Comparison of ENCODE assay signal across 1 cellular context in the genomic region with DNA sequence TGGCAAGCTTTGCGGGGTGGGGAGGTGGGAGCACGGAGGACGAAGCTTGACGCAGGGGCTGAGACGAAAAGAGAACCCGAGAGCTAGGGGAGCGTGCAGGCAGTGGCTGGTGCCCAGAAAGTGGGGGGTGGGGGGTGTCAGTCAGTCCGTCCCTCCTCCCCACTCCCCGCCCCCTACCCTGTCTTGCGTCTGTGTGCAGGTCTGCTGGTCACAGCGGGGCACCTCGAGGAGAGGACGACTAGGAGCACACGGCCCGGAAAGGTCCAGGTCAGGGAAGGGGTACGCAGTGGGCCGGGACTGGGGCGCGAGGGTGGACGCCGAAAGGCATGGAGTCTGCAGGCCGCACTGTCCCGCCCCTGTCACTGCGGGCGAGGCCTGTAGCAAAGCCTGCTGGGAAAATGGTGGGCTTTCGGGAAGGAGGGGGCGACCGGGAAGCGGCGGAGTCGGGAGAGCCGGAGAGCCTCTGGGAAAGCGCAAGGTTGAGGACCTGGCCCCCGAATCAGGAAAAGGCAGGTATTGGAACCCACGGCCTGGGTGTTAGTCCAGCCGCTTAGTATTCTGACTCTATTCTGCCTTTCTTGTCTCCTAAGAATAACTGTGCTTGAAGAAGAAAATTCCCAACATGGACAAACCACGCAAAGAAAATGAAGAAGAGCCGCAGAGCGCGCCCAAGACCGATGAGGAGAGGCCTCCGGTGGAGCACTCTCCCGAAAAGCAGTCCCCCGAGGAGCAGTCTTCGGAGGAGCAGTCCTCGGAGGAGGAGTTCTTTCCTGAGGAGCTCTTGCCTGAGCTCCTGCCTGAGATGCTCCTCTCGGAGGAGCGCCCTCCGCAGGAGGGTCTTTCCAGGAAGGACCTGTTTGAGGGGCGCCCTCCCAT.
TF ChIP-seq lines count a peak whose summit lies in the region.

No MANE protein-coding gene starts in this region.

TF ChIP-seq in K562, 482 proteins besides CTCF, POLR2A, EP300 and RAD21 (continued from another document and continues in another):
- TF ChIP-seq ARID4B (CRISPR knock-in tag; IDR thresholded peaks at IDR 0.05) (0 out of 2 replicates have a peak, but pooled peaks have one; percentile 31), GATA2 (CRISPR knock-in tag; IDR thresholded peaks at IDR 0.05) (no peak), RCOR1 (IDR thresholded peaks at IDR 0.05; ENCODE audit: borderline replicate concordance in 1 of 2, low read depth in 2 of 2, low read length in 2 of 2) (0 out of 4 replicates have a peak, but pooled peaks of 1 of the 2 experiments have one; percentile 32), NR3C1 (CRISPR knock-in tag; IDR thresholded peaks at IDR 0.05) (no peak), HMG20A (CRISPR knock-in tag; conservative IDR thresholded peaks at IDR 0.05) (no peak), NFIC (IDR thresholded peaks at IDR 0.05) (no peak; the same call in 1 of the 2 replicates), PTBP1 (IDR thresholded peaks at IDR 0.05; ENCODE audit: low read depth, low read length) (no peak), EGR1 (conservative IDR thresholded peaks at IDR 0.05) (0 out of 2 replicates have a peak, but pooled peaks have one; percentile 9), TAF15 (IDR thresholded peaks at IDR 0.05; ENCODE audit: low read depth, low read length) (no peak), MIER1 (IDR thresholded peaks at IDR 0.05; ENCODE audit: low read depth) (no peak), HDAC3 (IDR thresholded peaks at IDR 0.05; ENCODE audit: borderline replicate concordance, partially characterized antibody) (no peak), BRF2 (IDR thresholded peaks at IDR 0.05; ENCODE audit: borderline replicate concordance, insufficient read depth, insufficient read length) (no peak), MECOM (CRISPR knock-in tag; IDR thresholded peaks at IDR 0.05) (no peak), MAFG (tag; conservative IDR thresholded peaks at IDR 0.05) (no peak), DIDO1 (tag; IDR thresholded peaks at IDR 0.05; ENCODE audit: low read depth) (no peak), MYBL2 (IDR thresholded peaks at IDR 0.05; ENCODE audit: low read depth) (no peak), MYBL2 (CRISPR knock-in tag; IDR thresholded peaks at IDR 0.05; ENCODE audit: borderline replicate concordance) (no peak), SMARCE1 (IDR thresholded peaks at IDR 0.05) (0 out of 2 replicates have a peak, but pooled peaks have one; percentile 20), ZBTB12 (CRISPR knock-in tag; IDR thresholded peaks at IDR 0.05) (no peak), ZNF717 (CRISPR knock-in tag; IDR thresholded peaks at IDR 0.05) (no peak), RB1 (IDR thresholded peaks at IDR 0.05; ENCODE audit: low read depth) (no peak), TBP (optimal IDR thresholded peaks at IDR 0.05; ENCODE audit: low read depth, low read length) (peak; percentile 26), EHMT2 (IDR thresholded peaks at IDR 0.05) (no peak), ZFX (CRISPR knock-in tag; IDR thresholded peaks at IDR 0.05) (peak; percentile 68), ZNF584 (CRISPR knock-in tag; IDR thresholded peaks at IDR 0.05; ENCODE audit: low read depth) (no peak), PHF8 (IDR thresholded peaks at IDR 0.05; ENCODE audit: borderline replicate concordance, low read length) (peak; percentile 67; the same call in 1 of the 2 replicates)
- TF ChIP-seq, protein P1, sequence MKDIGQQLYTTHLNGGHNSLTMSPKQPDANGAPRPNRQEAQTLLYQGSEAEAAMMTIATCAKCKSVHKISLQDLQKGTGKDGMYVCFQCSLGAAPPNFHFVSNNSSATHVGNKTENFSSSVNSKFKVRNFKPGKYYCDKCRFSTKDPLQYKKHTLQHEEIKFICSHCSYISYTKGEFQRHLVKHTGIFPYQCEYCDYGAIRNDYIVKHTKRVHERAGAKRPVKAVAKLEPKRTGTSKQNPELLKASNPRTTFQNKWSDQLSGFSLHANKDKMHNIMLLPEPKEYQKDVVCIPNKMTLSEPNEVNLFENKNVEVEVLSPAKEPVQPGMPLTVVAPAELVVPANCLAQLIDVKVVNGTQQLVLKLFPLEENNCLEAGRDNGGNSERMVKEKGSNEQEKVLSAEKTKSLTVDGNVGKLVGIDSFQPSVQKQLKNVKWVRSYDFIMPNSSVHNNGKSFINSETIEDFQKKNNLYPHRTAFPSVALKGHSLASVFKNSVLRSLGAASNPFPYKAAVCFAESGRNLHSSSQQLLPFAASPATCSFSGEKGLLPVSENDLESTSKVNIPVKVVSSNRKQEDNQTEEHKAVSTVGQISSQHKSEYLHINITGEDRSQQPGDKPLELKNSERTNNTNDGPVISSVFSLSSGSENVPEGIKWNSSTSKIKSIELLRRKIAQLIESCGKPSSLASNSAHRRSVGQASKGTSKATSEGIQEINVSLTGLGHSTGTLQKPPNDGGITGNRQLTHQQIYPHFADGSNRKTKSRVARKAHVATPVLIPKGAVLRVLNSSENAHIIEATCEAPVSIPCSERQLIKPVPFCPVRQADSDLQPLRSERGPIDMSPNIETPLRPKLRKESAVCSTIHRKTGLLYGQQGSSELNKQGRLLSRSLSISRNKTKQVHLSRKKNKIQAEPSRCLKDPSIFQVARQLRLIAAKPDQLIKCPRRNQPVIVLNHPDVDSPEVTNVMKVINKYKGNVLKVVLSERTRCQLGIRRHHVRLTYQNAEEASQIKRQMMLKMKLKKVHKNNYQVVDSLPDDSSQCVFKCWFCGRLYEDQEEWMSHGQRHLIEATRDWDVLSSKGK (CRISPR knock-in tag; IDR thresholded peaks at IDR 0.05) = no peak
- TF ChIP-seq, protein P2, sequence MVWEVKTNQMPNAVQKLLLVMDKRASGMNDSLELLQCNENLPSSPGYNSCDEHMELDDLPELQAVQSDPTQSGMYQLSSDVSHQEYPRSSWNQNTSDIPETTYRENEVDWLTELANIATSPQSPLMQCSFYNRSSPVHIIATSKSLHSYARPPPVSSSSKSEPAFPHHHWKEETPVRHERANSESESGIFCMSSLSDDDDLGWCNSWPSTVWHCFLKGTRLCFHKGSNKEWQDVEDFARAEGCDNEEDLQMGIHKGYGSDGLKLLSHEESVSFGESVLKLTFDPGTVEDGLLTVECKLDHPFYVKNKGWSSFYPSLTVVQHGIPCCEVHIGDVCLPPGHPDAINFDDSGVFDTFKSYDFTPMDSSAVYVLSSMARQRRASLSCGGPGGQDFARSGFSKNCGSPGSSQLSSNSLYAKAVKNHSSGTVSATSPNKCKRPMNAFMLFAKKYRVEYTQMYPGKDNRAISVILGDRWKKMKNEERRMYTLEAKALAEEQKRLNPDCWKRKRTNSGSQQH (CRISPR knock-in tag; IDR thresholded peaks at IDR 0.05) = no peak
- TF ChIP-seq, protein P3, sequence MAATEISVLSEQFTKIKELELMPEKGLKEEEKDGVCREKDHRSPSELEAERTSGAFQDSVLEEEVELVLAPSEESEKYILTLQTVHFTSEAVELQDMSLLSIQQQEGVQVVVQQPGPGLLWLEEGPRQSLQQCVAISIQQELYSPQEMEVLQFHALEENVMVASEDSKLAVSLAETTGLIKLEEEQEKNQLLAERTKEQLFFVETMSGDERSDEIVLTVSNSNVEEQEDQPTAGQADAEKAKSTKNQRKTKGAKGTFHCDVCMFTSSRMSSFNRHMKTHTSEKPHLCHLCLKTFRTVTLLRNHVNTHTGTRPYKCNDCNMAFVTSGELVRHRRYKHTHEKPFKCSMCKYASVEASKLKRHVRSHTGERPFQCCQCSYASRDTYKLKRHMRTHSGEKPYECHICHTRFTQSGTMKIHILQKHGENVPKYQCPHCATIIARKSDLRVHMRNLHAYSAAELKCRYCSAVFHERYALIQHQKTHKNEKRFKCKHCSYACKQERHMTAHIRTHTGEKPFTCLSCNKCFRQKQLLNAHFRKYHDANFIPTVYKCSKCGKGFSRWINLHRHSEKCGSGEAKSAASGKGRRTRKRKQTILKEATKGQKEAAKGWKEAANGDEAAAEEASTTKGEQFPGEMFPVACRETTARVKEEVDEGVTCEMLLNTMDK (IDR thresholded peaks at IDR 0.05; ENCODE audit: borderline replicate concordance, insufficient read depth, low read depth, low read length, poor library complexity, severe bottlenecking) = peak; percentile 59
- TF ChIP-seq, protein P4, sequence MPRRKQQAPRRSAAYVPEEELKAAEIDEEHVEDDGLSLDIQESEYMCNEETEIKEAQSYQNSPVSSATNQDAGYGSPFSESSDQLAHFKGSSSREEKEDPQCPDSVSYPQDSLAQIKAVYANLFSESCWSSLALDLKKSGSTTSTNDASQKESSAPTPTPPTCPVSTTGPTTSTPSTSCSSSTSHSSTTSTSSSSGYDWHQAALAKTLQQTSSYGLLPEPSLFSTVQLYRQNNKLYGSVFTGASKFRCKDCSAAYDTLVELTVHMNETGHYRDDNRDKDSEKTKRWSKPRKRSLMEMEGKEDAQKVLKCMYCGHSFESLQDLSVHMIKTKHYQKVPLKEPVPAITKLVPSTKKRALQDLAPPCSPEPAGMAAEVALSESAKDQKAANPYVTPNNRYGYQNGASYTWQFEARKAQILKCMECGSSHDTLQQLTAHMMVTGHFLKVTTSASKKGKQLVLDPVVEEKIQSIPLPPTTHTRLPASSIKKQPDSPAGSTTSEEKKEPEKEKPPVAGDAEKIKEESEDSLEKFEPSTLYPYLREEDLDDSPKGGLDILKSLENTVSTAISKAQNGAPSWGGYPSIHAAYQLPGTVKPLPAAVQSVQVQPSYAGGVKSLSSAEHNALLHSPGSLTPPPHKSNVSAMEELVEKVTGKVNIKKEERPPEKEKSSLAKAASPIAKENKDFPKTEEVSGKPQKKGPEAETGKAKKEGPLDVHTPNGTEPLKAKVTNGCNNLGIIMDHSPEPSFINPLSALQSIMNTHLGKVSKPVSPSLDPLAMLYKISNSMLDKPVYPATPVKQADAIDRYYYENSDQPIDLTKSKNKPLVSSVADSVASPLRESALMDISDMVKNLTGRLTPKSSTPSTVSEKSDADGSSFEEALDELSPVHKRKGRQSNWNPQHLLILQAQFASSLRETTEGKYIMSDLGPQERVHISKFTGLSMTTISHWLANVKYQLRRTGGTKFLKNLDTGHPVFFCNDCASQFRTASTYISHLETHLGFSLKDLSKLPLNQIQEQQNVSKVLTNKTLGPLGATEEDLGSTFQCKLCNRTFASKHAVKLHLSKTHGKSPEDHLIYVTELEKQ (CRISPR knock-in tag; IDR thresholded peaks at IDR 0.05) = no peak
- TF ChIP-seq, protein P5, sequence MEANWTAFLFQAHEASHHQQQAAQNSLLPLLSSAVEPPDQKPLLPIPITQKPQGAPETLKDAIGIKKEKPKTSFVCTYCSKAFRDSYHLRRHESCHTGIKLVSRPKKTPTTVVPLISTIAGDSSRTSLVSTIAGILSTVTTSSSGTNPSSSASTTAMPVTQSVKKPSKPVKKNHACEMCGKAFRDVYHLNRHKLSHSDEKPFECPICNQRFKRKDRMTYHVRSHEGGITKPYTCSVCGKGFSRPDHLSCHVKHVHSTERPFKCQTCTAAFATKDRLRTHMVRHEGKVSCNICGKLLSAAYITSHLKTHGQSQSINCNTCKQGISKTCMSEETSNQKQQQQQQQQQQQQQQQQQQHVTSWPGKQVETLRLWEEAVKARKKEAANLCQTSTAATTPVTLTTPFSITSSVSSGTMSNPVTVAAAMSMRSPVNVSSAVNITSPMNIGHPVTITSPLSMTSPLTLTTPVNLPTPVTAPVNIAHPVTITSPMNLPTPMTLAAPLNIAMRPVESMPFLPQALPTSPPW (CRISPR knock-in tag; IDR thresholded peaks at IDR 0.05) = peak; percentile 49; the same call in 1 of the 2 replicates
- TF ChIP-seq, protein P6, sequence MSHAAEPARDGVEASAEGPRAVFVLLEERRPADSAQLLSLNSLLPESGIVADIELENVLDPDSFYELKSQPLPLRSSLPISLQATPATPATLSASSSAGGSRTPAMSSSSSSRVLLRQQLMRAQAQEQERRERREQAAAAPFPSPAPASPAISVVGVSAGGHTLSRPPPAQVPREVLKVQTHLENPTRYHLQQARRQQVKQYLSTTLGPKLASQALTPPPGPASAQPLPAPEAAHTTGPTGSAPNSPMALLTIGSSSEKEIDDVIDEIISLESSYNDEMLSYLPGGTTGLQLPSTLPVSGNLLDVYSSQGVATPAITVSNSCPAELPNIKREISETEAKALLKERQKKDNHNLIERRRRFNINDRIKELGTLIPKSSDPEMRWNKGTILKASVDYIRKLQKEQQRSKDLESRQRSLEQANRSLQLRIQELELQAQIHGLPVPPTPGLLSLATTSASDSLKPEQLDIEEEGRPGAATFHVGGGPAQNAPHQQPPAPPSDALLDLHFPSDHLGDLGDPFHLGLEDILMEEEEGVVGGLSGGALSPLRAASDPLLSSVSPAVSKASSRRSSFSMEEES (CRISPR knock-in tag; IDR thresholded peaks at IDR 0.05) = no peak
